In genomic region chr6:8991844-8992243, GRCh38 we compare ENCODE assay signal across 18 cellular contexts.
A peak's percentile ranks its signal among the peaks of the same experiment; 100 is the strongest.
DNase-seq lines count a peak whose midpoint lies in the region; ATAC-seq and TF ChIP-seq lines count a peak whose summit lies in the region.
"Had no signal": no experiment of that assay in that cellular context is flagged by ENCODE, and none has a peak within 500 bp of the region (broad histone marks: within the 10 kb centered on the region; RNA-seq: fewer than 3 reads in every experiment).

No MANE protein-coding gene starts in this region.

- intact Hi-C loops in gastrocnemius medialis (cut with DNase I; ENCODE audit: low total_unique reads), result no loop called here

- no peak overlapping the region for H3K4me3 ChIP-seq in gastrocnemius medialis
- H3K4me3 ChIP-seq in gastroesophageal sphincter, result no peak overlapping the region
- H3K4me3 ChIP-seq: A549; BLaER1 treated with 17β-estradiol and CSF1 and Interleukin-3, amounts not matched to agents 10 nM and 100 nM had no signal

- peak overlapping the region; percentile 3 for H3K27ac Mint-ChIP-seq in mesothelial cell of epicardium
- peak overlapping the region; percentile 91 for H3K27ac Mint-ChIP-seq in nephron progenitor cell
- H3K27ac Mint-ChIP-seq: B cell; CD4-positive, alpha-beta T cell; CD8-positive, alpha-beta T cell had no signal

- TF ChIP-seq POLR2A in gastrocnemius medialis (IDR thresholded peaks at IDR 0.05) (no peak), gastroesophageal sphincter (IDR thresholded peaks at IDR 0.05) (no peak)

- H3K9me3 ChIP-seq in gastrocnemius medialis (no peaks in the 10 kb centered on the region), gastroesophageal sphincter (no peaks in the 10 kb centered on the region)
- H3K9me3 ChIP-seq: A549; BLaER1 treated with 17β-estradiol and CSF1 and Interleukin-3, amounts not matched to agents 10 nM and 100 nM; Caco-2 had no signal

- WGBS in gastroesophageal sphincter (ENCODE audit: low coverage in 1 of 2), 2 donors, result 54 to 57% methylated on average over 3 of the region's 3 CpGs

- H3K27ac ChIP-seq in gastrocnemius medialis, result no peak overlapping the region
- no peak overlapping the region for H3K27ac ChIP-seq in gastroesophageal sphincter
- H3K27ac ChIP-seq: 22Rv1; A549; BLaER1 treated with 17β-estradiol and CSF1 and Interleukin-3, amounts not matched to agents 10 nM and 100 nM; C4-2B had no signal

- TF ChIP-seq CTCF in mesothelial cell of epicardium (IDR thresholded peaks at IDR 0.05; ENCODE audit: unreplicated experiment) (no peak), nephron progenitor cell (IDR thresholded peaks at IDR 0.05) (no peak), gastrocnemius medialis (IDR thresholded peaks at IDR 0.05 in 4 of 5, conservative IDR thresholded peaks at IDR 0.05 in 1 of 5) (no peak), gastroesophageal sphincter (IDR thresholded peaks at IDR 0.05) (no peak)

- DNase-seq in SK-MEL-5 (ENCODE audit: low read depth, low spot score) (peak; percentile 80), mesothelial cell of epicardium (ENCODE audit: low spot score in 2 of 2, unreplicated experiment in 2 of 2) (no peak), nephron progenitor cell (no peak), gastrocnemius medialis (no peak)
- no peak for DNase-seq in stimulated activated CD4-positive, alpha-beta T cell treated with anti-CD3 and anti-CD28 coated beads, Interleukin-15, amount 100 ng/mL, for 24 hours
- DNase-seq: AML-193; Caco-2; Calu3; CD4-positive, alpha-beta T cell; CD8-positive, alpha-beta T cell; DMS79 treated with DMSO at 0.1 percent for 48 hours; GF-D8 had no signal

- in situ Hi-C loops in SK-MEL-5 (cut with HindIII; ENCODE audit: low pct_unique_long_range_greater_than_20kb, low sequenced_read_pairs) (loop anchor here (25.0 kb wide), 1 partner anchor 270 kb away; no protein-coding TSS in a partner anchor), gastrocnemius medialis (cut with MboI; ENCODE audit: low sequenced_read_pairs in 4 of 4) (loop anchor here in 2 of 4 donors (25.0 kb wide), 1 partner anchor 1445 kb away; no protein-coding TSS in a partner anchor)

- TF ChIP-seq EP300 in gastroesophageal sphincter (IDR thresholded peaks at IDR 0.05), result no peak

- H3K36me3 Mint-ChIP-seq in mesothelial cell of epicardium (no peaks in the 10 kb centered on the region), nephron progenitor cell (ENCODE audit: low read depth) (no peaks in the 10 kb centered on the region)
- H3K36me3 Mint-ChIP-seq: CD8-positive, alpha-beta T cell had no signal

- ATAC-seq in gastrocnemius medialis (no peak), gastroesophageal sphincter (no peak)
- ATAC-seq: A549; CD8-positive, alpha-beta T cell had no signal

- H3K4me3 Mint-ChIP-seq in mesothelial cell of epicardium, result no peak overlapping the region
- H3K4me3 Mint-ChIP-seq in nephron progenitor cell, result no peak overlapping the region
- H3K4me3 Mint-ChIP-seq: B cell; CD4-positive, alpha-beta T cell; CD8-positive, alpha-beta T cell had no signal

- H3K4me1 Mint-ChIP-seq in mesothelial cell of epicardium (peaks cover 11% of the 10 kb centered on the region), nephron progenitor cell (peaks cover 23% of the 10 kb centered on the region)
- H3K4me1 Mint-ChIP-seq: B cell had no signal

- H3K27me3 Mint-ChIP-seq in mesothelial cell of epicardium (ENCODE audit: low read depth) (no peaks in the 10 kb centered on the region), nephron progenitor cell (ENCODE audit: low read depth, poor library complexity) (peaks cover 3% of the 10 kb centered on the region)
- H3K27me3 Mint-ChIP-seq: B cell had no signal

- peaks cover 5% of the 10 kb centered on the region for H3K9me3 Mint-ChIP-seq in mesothelial cell of epicardium
- H3K9me3 Mint-ChIP-seq in nephron progenitor cell, result peaks cover 8% of the 10 kb centered on the region
- H3K9me3 Mint-ChIP-seq: CD4-positive, alpha-beta T cell; CD8-positive, alpha-beta T cell had no signal

- H3K27me3 ChIP-seq in gastrocnemius medialis (no peaks in the 10 kb centered on the region), gastroesophageal sphincter (no peaks in the 10 kb centered on the region)
- H3K27me3 ChIP-seq: BLaER1 treated with 17β-estradiol and CSF1 and Interleukin-3, amounts not matched to agents 10 nM and 100 nM had no signal

- no peaks in the 10 kb centered on the region for H3K4me1 ChIP-seq in gastrocnemius medialis
- no peaks in the 10 kb centered on the region for H3K4me1 ChIP-seq in gastroesophageal sphincter
- H3K4me1 ChIP-seq: A549; BLaER1 treated with 17β-estradiol and CSF1 and Interleukin-3, amounts not matched to agents 10 nM and 100 nM had no signal

- H3K36me3 ChIP-seq in gastrocnemius medialis (no peaks in the 10 kb centered on the region), gastroesophageal sphincter (no peaks in the 10 kb centered on the region)
- H3K36me3 ChIP-seq: BLaER1 treated with 17β-estradiol and CSF1 and Interleukin-3, amounts not matched to agents 10 nM and 100 nM had no signal
